In the genomic region with DNA sequence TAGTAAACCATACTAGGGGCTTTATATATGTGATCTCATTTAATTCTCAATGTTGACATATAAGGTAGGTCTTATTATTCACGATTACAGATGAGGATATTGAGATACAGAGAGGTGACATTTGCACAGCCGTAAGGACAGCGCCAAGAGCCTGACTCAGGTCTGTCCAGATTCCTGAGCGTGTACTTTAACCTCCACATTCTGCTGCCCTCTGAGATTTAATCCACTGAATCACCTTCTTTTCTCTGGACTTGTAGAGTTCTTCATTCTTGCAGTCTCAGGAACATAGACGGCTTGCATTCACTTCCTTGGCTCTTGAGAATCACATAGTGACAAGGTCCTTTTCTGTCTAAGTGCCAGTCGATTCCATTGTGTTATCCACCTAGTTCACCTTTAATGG, we compare ENCODE assay signal across 22 cellular contexts.
DNase-seq lines count a peak whose midpoint lies in the region; ATAC-seq, FAIRE-seq and TF ChIP-seq lines count a peak whose summit lies in the region.
"Had no signal": no experiment of that assay in that cellular context is flagged by ENCODE, and none has a peak within 500 bp of the region (broad histone marks: within the 10 kb centered on the region; RNA-seq: fewer than 3 reads in every experiment).

No MANE protein-coding gene starts in this region.

- no TSS peak for BruUV-seq in Calu3 (replicated peaks; lab: Mats Ljungman, UMichigan)

- no peak for FAIRE-seq in RCC 7860 (lab: Jason Lieb, UNC)
- FAIRE-seq: GM12892 had no signal

- H3K4me1 Mint-ChIP-seq in Calu3 (ENCODE audit: low read depth, unreplicated experiment) = peaks cover 46% of the 10 kb centered on the region

- H3K27me3 Mint-ChIP-seq in Calu3 (ENCODE audit: unreplicated experiment) = no peaks in the 10 kb centered on the region
- H3K27me3 Mint-ChIP-seq: activated naive CD8-positive, alpha-beta T cell treated with anti-CD3 and anti-CD28 coated beads, Interleukin-2, amount 10 ng/mL, durations not matched to agents 7 days and 5 days; IgD-negative memory B cell had no signal

- no peak for TF ChIP-seq CTCF in Calu3 (IDR thresholded peaks at IDR 0.05; ENCODE audit: unreplicated experiment)

- ATAC-seq in SK-N-SH treated with all-trans-retinoic acid at 6 μM for 48 hours = no peak
- ATAC-seq: upper lobe of right lung had no signal

- intact Hi-C loops in Calu3 (cut with micrococcal nuclease; ENCODE audit: unreplicated experiment) = loop anchor here (2.0 to 5.0 kb wide), 2 partner anchors 71 to 91 kb away; no protein-coding TSS in a partner anchor

- peak overlapping the region; percentile 35 for H3K27ac Mint-ChIP-seq in Calu3 (ENCODE audit: unreplicated experiment)
- H3K27ac Mint-ChIP-seq: activated naive CD8-positive, alpha-beta T cell treated with anti-CD3 and anti-CD28 coated beads, Interleukin-2, amount 10 ng/mL, durations not matched to agents 7 days and 5 days; IgD-negative memory B cell had no signal

- H3K36me3 Mint-ChIP-seq in Calu3 (ENCODE audit: insufficient read depth, unreplicated experiment) = peaks cover 5% of the 10 kb centered on the region
- H3K36me3 Mint-ChIP-seq: activated naive CD8-positive, alpha-beta T cell treated with anti-CD3 and anti-CD28 coated beads, Interleukin-2, amount 10 ng/mL, durations not matched to agents 7 days and 5 days had no signal

- no peaks in the 10 kb centered on the region for H3K9me3 Mint-ChIP-seq in Calu3 (ENCODE audit: low read depth, unreplicated experiment)
- H3K9me3 Mint-ChIP-seq: activated naive CD8-positive, alpha-beta T cell treated with anti-CD3 and anti-CD28 coated beads, Interleukin-2, amount 10 ng/mL, durations not matched to agents 7 days and 5 days; IgD-negative memory B cell had no signal

- DNase-seq in Calu3 = peak; percentile 49
- DNase-seq in RCC 7860 (ENCODE audit: low spot score) = peak; percentile 54
- peak; percentile 16 for DNase-seq in glomerular visceral epithelial cell (ENCODE audit: extremely low spot score)
- peak; percentile 75 for DNase-seq in renal cortical epithelial cell (ENCODE audit: low read depth)
- DNase-seq in NCI-H345 (lab: John Stamatoyannopoulos, UW) = no peak
- DNase-seq in OCI-M1 (lab: John Stamatoyannopoulos, UW) = no peak
- no peak for DNase-seq in T-helper 1 cell
- DNase-seq: ACHN; activated CD4-positive, alpha-beta T cell treated with anti-CD3 and anti-CD28 coated beads, Interleukin-2, amount 50 U/mL, for 1 hour; activated effector memory CD4-positive, alpha-beta T cell treated with Interleukin-2 at 50 U/mL for 16 hours; activated naive CD8-positive, alpha-beta T cell treated with anti-CD3 and anti-CD28 coated beads, Interleukin-2, amount 10 ng/mL, durations not matched to agents 7 days and 5 days; cerebellar nuclear complex; foreskin melanocyte; hypothalamus; MG63; NCI-H2081; NCI-H226; NCI-H774; upper lobe of right lung had no signal

- CTCF ChIA-PET in Calu3 (lab: Charles Lee) = interaction anchor here (1.0 to 2.6 kb wide), 2 partner anchors 36 to 309 kb away, joined by 3 to 20 read pairs; no protein-coding TSS in a partner anchor

- no peak overlapping the region for H3K4me3 Mint-ChIP-seq in Calu3 (ENCODE audit: low read depth, unreplicated experiment)
- H3K4me3 Mint-ChIP-seq: activated naive CD8-positive, alpha-beta T cell treated with anti-CD3 and anti-CD28 coated beads, Interleukin-2, amount 10 ng/mL, durations not matched to agents 7 days and 5 days; IgD-negative memory B cell had no signal

TF ChIP-seq in SK-N-SH treated with all-trans-retinoic acid at 6 μM for 48 hours, 23 proteins besides CTCF, POLR2A, EP300 and RAD21:
- TF ChIP-seq, protein P1, sequence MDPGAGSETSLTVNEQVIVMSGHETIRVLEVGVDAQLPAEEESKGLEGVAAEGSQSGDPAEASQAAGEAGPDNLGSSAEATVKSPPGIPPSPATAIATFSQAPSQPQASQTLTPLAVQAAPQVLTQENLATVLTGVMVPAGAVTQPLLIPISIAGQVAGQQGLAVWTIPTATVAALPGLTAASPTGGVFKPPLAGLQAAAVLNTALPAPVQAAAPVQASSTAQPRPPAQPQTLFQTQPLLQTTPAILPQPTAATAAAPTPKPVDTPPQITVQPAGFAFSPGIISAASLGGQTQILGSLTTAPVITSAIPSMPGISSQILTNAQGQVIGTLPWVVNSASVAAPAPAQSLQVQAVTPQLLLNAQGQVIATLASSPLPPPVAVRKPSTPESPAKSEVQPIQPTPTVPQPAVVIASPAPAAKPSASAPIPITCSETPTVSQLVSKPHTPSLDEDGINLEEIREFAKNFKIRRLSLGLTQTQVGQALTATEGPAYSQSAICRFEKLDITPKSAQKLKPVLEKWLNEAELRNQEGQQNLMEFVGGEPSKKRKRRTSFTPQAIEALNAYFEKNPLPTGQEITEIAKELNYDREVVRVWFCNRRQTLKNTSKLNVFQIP (CRISPR knock-in tag; IDR thresholded peaks at IDR 0.05; ENCODE audit: borderline replicate concordance, low read depth) = no peak
- TF ChIP-seq TOX (CRISPR knock-in tag; IDR thresholded peaks at IDR 0.05; ENCODE audit: borderline replicate concordance) = no peak
- TF ChIP-seq ZFP3 (CRISPR knock-in tag; IDR thresholded peaks at IDR 0.05) = no peak
- TF ChIP-seq BACH2 (CRISPR knock-in tag; IDR thresholded peaks at IDR 0.05; ENCODE audit: borderline replicate concordance) = no peak
- TF ChIP-seq OSR1 (CRISPR knock-in tag; IDR thresholded peaks at IDR 0.05) = no peak
- TF ChIP-seq, protein P2, sequence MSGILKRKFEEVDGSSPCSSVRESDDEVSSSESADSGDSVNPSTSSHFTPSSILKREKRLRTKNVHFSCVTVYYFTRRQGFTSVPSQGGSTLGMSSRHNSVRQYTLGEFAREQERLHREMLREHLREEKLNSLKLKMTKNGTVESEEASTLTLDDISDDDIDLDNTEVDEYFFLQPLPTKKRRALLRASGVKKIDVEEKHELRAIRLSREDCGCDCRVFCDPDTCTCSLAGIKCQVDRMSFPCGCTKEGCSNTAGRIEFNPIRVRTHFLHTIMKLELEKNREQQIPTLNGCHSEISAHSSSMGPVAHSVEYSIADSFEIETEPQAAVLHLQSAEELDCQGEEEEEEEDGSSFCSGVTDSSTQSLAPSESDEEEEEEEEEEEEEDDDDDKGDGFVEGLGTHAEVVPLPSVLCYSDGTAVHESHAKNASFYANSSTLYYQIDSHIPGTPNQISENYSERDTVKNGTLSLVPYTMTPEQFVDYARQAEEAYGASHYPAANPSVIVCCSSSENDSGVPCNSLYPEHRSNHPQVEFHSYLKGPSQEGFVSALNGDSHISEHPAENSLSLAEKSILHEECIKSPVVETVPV (CRISPR knock-in tag; IDR thresholded peaks at IDR 0.05) = no peak
- TF ChIP-seq RARB (CRISPR knock-in tag; IDR thresholded peaks at IDR 0.05) = no peak
- TF ChIP-seq ZC3H10 (CRISPR knock-in tag; IDR thresholded peaks at IDR 0.05) = no peak
- TF ChIP-seq, protein P3, sequence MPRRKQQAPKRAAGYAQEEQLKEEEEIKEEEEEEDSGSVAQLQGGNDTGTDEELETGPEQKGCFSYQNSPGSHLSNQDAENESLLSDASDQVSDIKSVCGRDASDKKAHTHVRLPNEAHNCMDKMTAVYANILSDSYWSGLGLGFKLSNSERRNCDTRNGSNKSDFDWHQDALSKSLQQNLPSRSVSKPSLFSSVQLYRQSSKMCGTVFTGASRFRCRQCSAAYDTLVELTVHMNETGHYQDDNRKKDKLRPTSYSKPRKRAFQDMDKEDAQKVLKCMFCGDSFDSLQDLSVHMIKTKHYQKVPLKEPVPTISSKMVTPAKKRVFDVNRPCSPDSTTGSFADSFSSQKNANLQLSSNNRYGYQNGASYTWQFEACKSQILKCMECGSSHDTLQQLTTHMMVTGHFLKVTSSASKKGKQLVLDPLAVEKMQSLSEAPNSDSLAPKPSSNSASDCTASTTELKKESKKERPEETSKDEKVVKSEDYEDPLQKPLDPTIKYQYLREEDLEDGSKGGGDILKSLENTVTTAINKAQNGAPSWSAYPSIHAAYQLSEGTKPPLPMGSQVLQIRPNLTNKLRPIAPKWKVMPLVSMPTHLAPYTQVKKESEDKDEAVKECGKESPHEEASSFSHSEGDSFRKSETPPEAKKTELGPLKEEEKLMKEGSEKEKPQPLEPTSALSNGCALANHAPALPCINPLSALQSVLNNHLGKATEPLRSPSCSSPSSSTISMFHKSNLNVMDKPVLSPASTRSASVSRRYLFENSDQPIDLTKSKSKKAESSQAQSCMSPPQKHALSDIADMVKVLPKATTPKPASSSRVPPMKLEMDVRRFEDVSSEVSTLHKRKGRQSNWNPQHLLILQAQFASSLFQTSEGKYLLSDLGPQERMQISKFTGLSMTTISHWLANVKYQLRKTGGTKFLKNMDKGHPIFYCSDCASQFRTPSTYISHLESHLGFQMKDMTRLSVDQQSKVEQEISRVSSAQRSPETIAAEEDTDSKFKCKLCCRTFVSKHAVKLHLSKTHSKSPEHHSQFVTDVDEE (CRISPR knock-in tag; IDR thresholded peaks at IDR 0.05) = no peak
- TF ChIP-seq ZNF565 (CRISPR knock-in tag; conservative IDR thresholded peaks at IDR 0.05; ENCODE audit: low read depth) = no peak
- TF ChIP-seq ISL1 (CRISPR knock-in tag; IDR thresholded peaks at IDR 0.05) = no peak

Comparison
In these comparisons a context has a peak if more than half of its experiments do, and no peak if none do; other contexts are left out.
1. DNase-seq: peak in Calu3 (single experiment), RCC 7860 (single experiment), glomerular visceral epithelial cell (single experiment) and renal cortical epithelial cell (single experiment); none in NCI-H345 (single experiment), OCI-M1 (single experiment) and T-helper 1 cell (0 of 5).